ENCODE assay signal across 23 cellular contexts in the genomic region with DNA sequence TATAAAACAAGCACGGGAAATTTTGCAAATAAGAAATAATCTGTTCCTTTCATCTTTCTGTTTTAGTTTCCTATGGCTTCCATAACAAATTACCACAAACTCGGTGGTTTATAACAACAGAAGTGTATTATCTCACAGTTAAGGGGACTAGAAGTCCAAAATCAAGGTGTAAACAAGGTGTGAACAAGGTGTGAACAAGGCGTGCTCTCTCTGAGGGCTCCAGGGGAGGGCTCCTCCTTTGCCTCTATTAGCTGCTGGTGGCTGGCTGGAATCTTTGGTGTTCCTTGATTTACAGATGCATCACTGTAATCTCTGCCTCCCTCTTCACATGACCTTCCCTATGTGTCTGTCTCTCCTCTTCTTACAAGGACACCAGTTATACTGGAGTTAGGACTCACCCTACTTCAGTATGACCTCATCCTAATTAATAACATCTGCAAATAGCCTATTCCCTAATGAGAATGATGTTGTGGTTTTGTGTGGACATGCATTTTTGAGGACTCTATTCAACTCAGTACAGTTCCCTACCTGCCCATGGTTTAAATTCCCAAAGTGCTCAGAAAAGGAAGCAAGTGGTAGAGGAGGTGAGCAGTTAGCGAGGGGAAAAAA. TPM values are rescaled to one million over a fixed set of nuclear protein-coding genes. Genes with fewer than 3 reads are reported as not detected.
"Had no signal": no experiment of that assay in that cellular context is flagged by ENCODE, and none has a peak within 500 bp of the region (broad histone marks: within the 10 kb centered on the region; RNA-seq: fewer than 3 reads in every experiment).

No MANE protein-coding gene starts in this region.

- H3K4me3 ChIP-seq: breast epithelium, left ventricle myocardium inferior, lung, mucosa of descending colon, right atrium auricular region, tibial nerve had no signal

- H3K27me3 ChIP-seq: breast epithelium, right atrium auricular region, tibial nerve had no signal

- ATAC-seq: activated naive CD4-positive, alpha-beta T cell treated with anti-CD3 and anti-CD28 coated beads, Interleukin-2, amount 50 U/mL, for 72 hours; activated T-cell treated with anti-CD3 and anti-CD28 coated beads, Interleukin-2, amount 50 U/mL, for 72 hours; mucosa of descending colon; natural killer cell treated with Interleukin-12 subunit alpha and Interleukin-12 subunit beta and Interleukin-15 and Interleukin-18, amount 100 ng/mL, for 72 hours had no signal

- H3K9me3 ChIP-seq: breast epithelium, left ventricle myocardium inferior, mucosa of descending colon, right atrium auricular region, tibial nerve had no signal

- DNase-seq: activated CD4-positive, alpha-beta T cell treated with anti-CD3 and anti-CD28 coated beads for 4 hours; activated CD4-positive, alpha-beta T cell treated with anti-CD3 and anti-CD28 coated beads, Interleukin-2, amount 50 U/mL, for 4 hours; activated naive CD4-positive, alpha-beta T cell; activated T-cell treated with anti-CD3 and anti-CD28 coated beads for 4 hours; activated T-cell treated with anti-CD3 and anti-CD28 coated beads, Interleukin-2, amount 50 U/mL, for 72 hours; central memory CD4-positive, alpha-beta T cell; foreskin melanocyte; left ventricle myocardium inferior; mucosa of descending colon; stimulated activated naive CD4-positive, alpha-beta T cell; T-helper 9 cell had no signal

- H3K27ac ChIP-seq: breast epithelium, epithelial cell of prostate, left ventricle myocardium inferior, right atrium auricular region, tibial nerve, VCaP had no signal

- H3K36me3 ChIP-seq: breast epithelium, left ventricle myocardium inferior, right atrium auricular region, tibial nerve had no signal

- H3K4me1 ChIP-seq: breast epithelium, left ventricle myocardium inferior, right atrium auricular region, tibial nerve had no signal

RNA-seq across cellular contexts. Expression of a gene that starts 17.5 kb away (rescaled TPM):
- total RNA-seq: activated naive CD4-positive, alpha-beta T cell treated with anti-CD3 and anti-CD28 coated beads, Interleukin-2, amount 50 U/mL, for 72 hours; activated T-cell treated with anti-CD3 and anti-CD28 coated beads, Interleukin-2, amount 50 U/mL, for 72 hours; mesenteric fat pad; myocyte; natural killer cell treated with Interleukin-12 subunit alpha and Interleukin-12 subunit beta and Interleukin-15 and Interleukin-18, amount 100 ng/mL, for 72 hours; pulmonary artery endothelial cell had no signal
- polyA plus RNA-seq: fibroblast of lung had no signal
